ENCODE assay signal across 1 cellular context in genomic region chr6:156786652-156787051, GRCh38.
A peak's percentile ranks its signal among the peaks of the same experiment; 100 is the strongest.
TF ChIP-seq lines count a peak whose summit lies in the region.

No MANE protein-coding gene starts in this region.

TF ChIP-seq in HEK293, 187 proteins besides CTCF, POLR2A, EP300 and RAD21 (continued from another document):
- TF ChIP-seq PRDM6 (tag by site-specific recombination; IDR thresholded peaks at IDR 0.05) (no peak), ZBTB20 (tag by site-specific recombination; IDR thresholded peaks at IDR 0.05) (no peak), REPIN1 (tag by site-specific recombination; IDR thresholded peaks at IDR 0.05; ENCODE audit: low read depth) (no peak), PRDM4 (tag by site-specific recombination; IDR thresholded peaks at IDR 0.05) (no peak), ZBTB17 (tag by site-specific recombination; IDR thresholded peaks at IDR 0.05) (peak; percentile 64), ZNF423 (tag by site-specific recombination; IDR thresholded peaks at IDR 0.05) (no peak), ZNF292 (tag by site-specific recombination; IDR thresholded peaks at IDR 0.05; ENCODE audit: borderline replicate concordance, low read depth) (no peak), ZBTB7A (tag by site-specific recombination; IDR thresholded peaks at IDR 0.05; ENCODE audit: low read depth) (no peak), ZNF391 (tag by site-specific recombination; IDR thresholded peaks at IDR 0.05; ENCODE audit: borderline replicate concordance, low read depth) (0 out of 2 replicates have a peak, but pooled peaks have one; percentile 20), ZBTB48 (tag by site-specific recombination; IDR thresholded peaks at IDR 0.05) (no peak)
- TF ChIP-seq, protein P1, sequence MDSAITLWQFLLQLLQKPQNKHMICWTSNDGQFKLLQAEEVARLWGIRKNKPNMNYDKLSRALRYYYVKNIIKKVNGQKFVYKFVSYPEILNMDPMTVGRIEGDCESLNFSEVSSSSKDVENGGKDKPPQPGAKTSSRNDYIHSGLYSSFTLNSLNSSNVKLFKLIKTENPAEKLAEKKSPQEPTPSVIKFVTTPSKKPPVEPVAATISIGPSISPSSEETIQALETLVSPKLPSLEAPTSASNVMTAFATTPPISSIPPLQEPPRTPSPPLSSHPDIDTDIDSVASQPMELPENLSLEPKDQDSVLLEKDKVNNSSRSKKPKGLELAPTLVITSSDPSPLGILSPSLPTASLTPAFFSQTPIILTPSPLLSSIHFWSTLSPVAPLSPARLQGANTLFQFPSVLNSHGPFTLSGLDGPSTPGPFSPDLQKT (IDR thresholded peaks at IDR 0.05; ENCODE audit: borderline replicate concordance, low read depth, low read length), result no peak
- TF ChIP-seq, protein P2, sequence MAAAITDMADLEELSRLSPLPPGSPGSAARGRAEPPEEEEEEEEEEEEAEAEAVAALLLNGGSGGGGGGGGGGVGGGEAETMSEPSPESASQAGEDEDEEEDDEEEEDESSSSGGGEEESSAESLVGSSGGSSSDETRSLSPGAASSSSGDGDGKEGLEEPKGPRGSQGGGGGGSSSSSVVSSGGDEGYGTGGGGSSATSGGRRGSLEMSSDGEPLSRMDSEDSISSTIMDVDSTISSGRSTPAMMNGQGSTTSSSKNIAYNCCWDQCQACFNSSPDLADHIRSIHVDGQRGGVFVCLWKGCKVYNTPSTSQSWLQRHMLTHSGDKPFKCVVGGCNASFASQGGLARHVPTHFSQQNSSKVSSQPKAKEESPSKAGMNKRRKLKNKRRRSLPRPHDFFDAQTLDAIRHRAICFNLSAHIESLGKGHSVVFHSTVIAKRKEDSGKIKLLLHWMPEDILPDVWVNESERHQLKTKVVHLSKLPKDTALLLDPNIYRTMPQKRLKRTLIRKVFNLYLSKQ (tag by site-specific recombination; IDR thresholded peaks at IDR 0.05; ENCODE audit: borderline replicate concordance), result no peak
- TF ChIP-seq, protein P3, sequence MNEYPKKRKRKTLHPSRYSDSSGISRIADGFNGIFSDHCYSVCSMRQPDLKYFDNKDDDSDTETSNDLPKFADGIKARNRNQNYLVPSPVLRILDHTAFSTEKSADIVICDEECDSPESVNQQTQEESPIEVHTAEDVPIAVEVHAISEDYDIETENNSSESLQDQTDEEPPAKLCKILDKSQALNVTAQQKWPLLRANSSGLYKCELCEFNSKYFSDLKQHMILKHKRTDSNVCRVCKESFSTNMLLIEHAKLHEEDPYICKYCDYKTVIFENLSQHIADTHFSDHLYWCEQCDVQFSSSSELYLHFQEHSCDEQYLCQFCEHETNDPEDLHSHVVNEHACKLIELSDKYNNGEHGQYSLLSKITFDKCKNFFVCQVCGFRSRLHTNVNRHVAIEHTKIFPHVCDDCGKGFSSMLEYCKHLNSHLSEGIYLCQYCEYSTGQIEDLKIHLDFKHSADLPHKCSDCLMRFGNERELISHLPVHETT (tag by site-specific recombination; IDR thresholded peaks at IDR 0.05), result no peak
- TF ChIP-seq, protein P4, sequence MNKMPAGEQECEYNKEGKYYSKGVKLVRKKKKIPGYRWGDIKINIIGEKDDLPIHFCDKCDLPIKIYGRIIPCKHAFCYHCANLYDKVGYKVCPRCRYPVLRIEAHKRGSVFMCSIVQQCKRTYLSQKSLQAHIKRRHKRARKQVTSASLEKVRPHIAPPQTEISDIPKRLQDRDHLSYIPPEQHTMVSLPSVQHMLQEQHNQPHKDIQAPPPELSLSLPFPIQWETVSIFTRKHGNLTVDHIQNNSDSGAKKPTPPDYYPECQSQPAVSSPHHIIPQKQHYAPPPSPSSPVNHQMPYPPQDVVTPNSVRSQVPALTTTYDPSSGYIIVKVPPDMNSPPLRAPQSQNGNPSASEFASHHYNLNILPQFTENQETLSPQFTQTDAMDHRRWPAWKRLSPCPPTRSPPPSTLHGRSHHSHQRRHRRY (tag by site-specific recombination; IDR thresholded peaks at IDR 0.05), result no peak
